In genomic region chr13:36353001-36353400, GRCh38 we compare ENCODE assay signal across 16 cellular contexts. TPM values are rescaled to one million over a fixed set of nuclear protein-coding genes. Genes with fewer than 3 reads are reported as not detected.
"Had no signal": no experiment of that assay in that cellular context is flagged by ENCODE, and none has a peak within 500 bp of the region (broad histone marks: within the 10 kb centered on the region; RNA-seq: fewer than 3 reads in every experiment).

No MANE protein-coding gene starts in this region.

- H3K9me3 ChIP-seq: esophagus squamous epithelium, gastroesophageal sphincter, pancreas, testis had no signal

- ATAC-seq: activated CD4-positive, alpha-beta T cell treated with anti-CD3 and anti-CD28 coated beads for 36 hours; activated CD8-positive, alpha-beta T cell treated with anti-CD3 and anti-CD28 coated beads for 36 hours; gastroesophageal sphincter; left ventricle myocardium superior; pancreas; stimulated activated naive CD8-positive, alpha-beta T cell treated with anti-CD3 and anti-CD28 coated beads, Interleukin-15, amount 100 ng/mL, for 72 hours had no signal

- H3K4me3 ChIP-seq: esophagus squamous epithelium, gastroesophageal sphincter, neural progenitor cell, pancreas, testis had no signal

- H3K27me3 Mint-ChIP-seq: central memory CD8-positive, alpha-beta T cell had no signal

- H3K4me3 Mint-ChIP-seq: activated CD4-positive, alpha-beta T cell treated with anti-CD3 and anti-CD28 coated beads for 36 hours; activated CD8-positive, alpha-beta T cell treated with anti-CD3 and anti-CD28 coated beads for 36 hours; activated T-helper 1 cell treated with anti-CD3 and anti-CD28 coated beads, Interleukin-12 subunit alpha, Interleukin-12 subunit beta, Interleukin-2, Interleukin-4 antibody, amounts not matched to agents 30 ng/mL and 10 ng/mL and 1 ng/mL, durations not matched to agents 14 hours and 24 hours and 36 hours; central memory CD8-positive, alpha-beta T cell; neural progenitor cell; stimulated activated naive CD8-positive, alpha-beta T cell treated with anti-CD3 and anti-CD28 coated beads, Interleukin-15, amount 100 ng/mL, for 72 hours had no signal

- H3K4me2 ChIP-seq: neural progenitor cell had no signal

- DNase-seq: activated CD4-positive, alpha-beta T cell treated with anti-CD3 and anti-CD28 coated beads for 36 hours; activated CD8-positive, alpha-beta memory T cell treated with anti-CD3 and anti-CD28 coated beads, Interleukin-2, amount 50 U/mL, for 4 hours; activated CD8-positive, alpha-beta T cell treated with anti-CD3 and anti-CD28 coated beads for 36 hours; activated naive CD4-positive, alpha-beta T cell; esophagus squamous epithelium; left ventricle myocardium superior; mesendoderm; pancreas; stimulated activated CD4-positive, alpha-beta T cell treated with anti-CD3 and anti-CD28 coated beads, Interleukin-15, amount 100 ng/mL, for 24 hours; stimulated activated CD4-positive, alpha-beta T cell treated with anti-CD3 and anti-CD28 coated beads, Interleukin-4, amount 100 ng/mL, for 24 hours; stimulated activated naive CD8-positive, alpha-beta T cell treated with anti-CD3 and anti-CD28 coated beads, Interleukin-15, amount 100 ng/mL, for 72 hours; testis had no signal

- H3K9ac ChIP-seq: neural progenitor cell had no signal

- H3K9me3 Mint-ChIP-seq: activated CD8-positive, alpha-beta T cell treated with anti-CD3 and anti-CD28 coated beads for 36 hours; activated T-helper 1 cell treated with anti-CD3 and anti-CD28 coated beads, Interleukin-12 subunit alpha, Interleukin-12 subunit beta, Interleukin-2, Interleukin-4 antibody, amounts not matched to agents 30 ng/mL and 10 ng/mL and 1 ng/mL, durations not matched to agents 14 hours and 24 hours and 36 hours; central memory CD8-positive, alpha-beta T cell; neural progenitor cell; stimulated activated naive CD8-positive, alpha-beta T cell treated with anti-CD3 and anti-CD28 coated beads, Interleukin-15, amount 100 ng/mL, for 72 hours had no signal

- H3K27me3 ChIP-seq: esophagus squamous epithelium, gastroesophageal sphincter, neural progenitor cell, pancreas, testis had no signal

- H3K4me1 Mint-ChIP-seq: activated CD4-positive, alpha-beta T cell treated with anti-CD3 and anti-CD28 coated beads for 36 hours; central memory CD8-positive, alpha-beta T cell; stimulated activated naive CD8-positive, alpha-beta T cell treated with anti-CD3 and anti-CD28 coated beads, Interleukin-15, amount 100 ng/mL, for 72 hours had no signal

- H3K4me1 ChIP-seq: neural progenitor cell, pancreas, testis had no signal

- H3K36me3 ChIP-seq: esophagus squamous epithelium, gastroesophageal sphincter, neural progenitor cell, pancreas had no signal

- H2AFZ ChIP-seq: neural progenitor cell had no signal

- H3K27ac ChIP-seq: esophagus squamous epithelium, gastroesophageal sphincter, neural progenitor cell, pancreas, testis had no signal

- H3K36me3 Mint-ChIP-seq: neural progenitor cell had no signal

- H3K27ac Mint-ChIP-seq: activated CD4-positive, alpha-beta T cell treated with anti-CD3 and anti-CD28 coated beads for 36 hours; activated CD8-positive, alpha-beta T cell treated with anti-CD3 and anti-CD28 coated beads for 36 hours; activated T-helper 1 cell treated with anti-CD3 and anti-CD28 coated beads, Interleukin-12 subunit alpha, Interleukin-12 subunit beta, Interleukin-2, Interleukin-4 antibody, amounts not matched to agents 30 ng/mL and 10 ng/mL and 1 ng/mL, durations not matched to agents 14 hours and 24 hours and 36 hours; neural progenitor cell had no signal

RNA-seq across cellular contexts. Expression of gene CCDC169, which starts 55.4 kb away (rescaled TPM):
- total RNA-seq: activated CD8-positive, alpha-beta T cell treated with anti-CD3 and anti-CD28 coated beads for 36 hours; activated T-helper 1 cell treated with anti-CD3 and anti-CD28 coated beads, Interleukin-12 subunit alpha, Interleukin-12 subunit beta, Interleukin-2, Interleukin-4 antibody, amounts not matched to agents 30 ng/mL and 10 ng/mL and 1 ng/mL, durations not matched to agents 14 hours and 24 hours and 36 hours had no signal
